19 cellular contexts compared by ENCODE assay signal in the genomic region with DNA sequence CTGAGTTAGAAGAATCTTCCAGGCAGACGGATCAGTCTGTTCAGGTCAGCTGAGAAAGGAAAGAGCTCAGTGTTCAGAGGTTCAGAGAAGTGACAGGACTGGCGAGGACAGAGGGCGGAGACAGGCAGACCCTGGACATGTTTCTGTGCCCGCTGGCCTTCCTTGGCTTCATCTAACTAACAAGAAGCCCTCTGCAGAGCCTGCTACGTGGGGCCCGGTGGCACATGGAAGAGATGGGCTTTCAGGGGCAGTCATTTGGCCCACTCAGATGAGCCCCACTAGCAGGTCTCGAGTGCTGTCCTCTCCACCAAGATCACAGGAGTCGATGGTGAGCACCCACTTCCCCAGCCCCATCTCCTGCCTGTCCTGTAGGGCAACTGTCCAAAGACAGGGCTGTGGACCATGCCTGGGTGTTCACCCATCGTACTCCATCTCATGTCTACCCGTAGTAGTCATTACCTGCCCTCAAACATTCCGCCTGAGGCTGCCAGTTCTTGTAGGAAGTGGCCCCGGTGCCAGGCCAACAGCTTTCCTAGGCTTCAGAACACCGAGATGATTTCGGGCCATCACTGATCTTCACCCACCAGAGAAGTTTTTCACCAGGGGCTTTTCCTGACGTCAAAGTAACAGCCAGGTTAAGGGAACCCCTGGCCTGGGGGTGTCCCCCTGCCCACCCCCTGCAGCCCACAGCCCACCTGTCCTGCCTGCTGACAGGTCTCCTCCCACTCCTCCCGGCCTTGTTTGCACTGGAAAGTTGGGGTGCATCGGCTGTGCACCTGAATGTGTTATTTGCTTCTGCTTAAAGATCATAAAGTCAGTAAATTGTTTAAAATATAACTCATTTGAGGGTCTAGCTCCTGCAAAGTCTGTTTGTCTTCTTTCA. TPM values are rescaled to one million over a fixed set of nuclear protein-coding genes. Genes with fewer than 3 reads are reported as not detected.
"Had no signal": no experiment of that assay in that cellular context is flagged by ENCODE, and none has a peak within 500 bp of the region (broad histone marks: within the 10 kb centered on the region; RNA-seq: fewer than 3 reads in every experiment).

No MANE protein-coding gene starts in this region.

- H3K36me3 Mint-ChIP-seq: activated naive CD4-positive, alpha-beta T cell treated with anti-CD3 and anti-CD28 coated beads, Interleukin-2, amount 50 U/mL, for 72 hours; WTC11 had no signal

- H3K4me3 Mint-ChIP-seq: activated CD8-positive, alpha-beta T cell treated with anti-CD3 and anti-CD28 coated beads, Interleukin-2, amount 10 ng/mL, durations not matched to agents 7 days and 5 days; activated T-cell treated with anti-CD3 and anti-CD28 coated beads, Interleukin-2, amount 50 U/mL, for 4 hours; T-helper 1 cell treated with Interleukin-12 subunit alpha and Interleukin-12 subunit beta and Interleukin-4 antibody, amounts not matched to agents 30 μg/mL and 1 μg/mL, for 36 hours had no signal

- H3K27ac Mint-ChIP-seq: activated CD8-positive, alpha-beta T cell treated with anti-CD3 and anti-CD28 coated beads, Interleukin-2, amount 10 ng/mL, durations not matched to agents 7 days and 5 days; activated naive CD4-positive, alpha-beta T cell treated with anti-CD3 and anti-CD28 coated beads, Interleukin-2, amount 50 U/mL, for 72 hours; T-helper 1 cell treated with Interleukin-12 subunit alpha and Interleukin-12 subunit beta and Interleukin-4 antibody, amounts not matched to agents 30 μg/mL and 1 μg/mL, for 36 hours; WTC11 had no signal

- DNase-seq: activated CD4-positive, alpha-beta T cell treated with anti-CD3 and anti-CD28 coated beads for 48 hours; activated CD4-positive, alpha-beta T cell treated with anti-CD3 and anti-CD28 coated beads, Interleukin-2, amount 50 U/mL, for 4 hours; activated CD4-positive, CD25-positive, alpha-beta regulatory T cell treated with anti-CD3 and anti-CD28 coated beads, Interleukin-2, amount 50 U/mL, for 72 hours; activated CD8-positive, alpha-beta T cell treated with anti-CD3 and anti-CD28 coated beads, Interleukin-2, amount 10 ng/mL, durations not matched to agents 7 days and 5 days; activated effector memory CD4-positive, alpha-beta T cell treated with anti-CD3 and anti-CD28 coated beads, Interleukin-2, amount 50 U/mL, for 16 hours; activated naive CD4-positive, alpha-beta T cell treated with Interleukin-2 at 50 U/mL for 16 hours; activated T-cell treated with anti-CD3 and anti-CD28 coated beads, Interleukin-2, amount 50 U/mL, for 4 hours; amygdala; Kasumi-1; KBM-7; NCI-H1417; NCI-H1930; NCI-H446; NCI-H524; PC-3; SHP77 treated with DMSO at 0.1 percent for 48 hours had no signal

- ATAC-seq: activated CD8-positive, alpha-beta T cell treated with anti-CD3 and anti-CD28 coated beads, Interleukin-2, amount 10 ng/mL, durations not matched to agents 7 days and 5 days; activated naive CD4-positive, alpha-beta T cell treated with anti-CD3 and anti-CD28 coated beads, Interleukin-2, amount 50 U/mL, for 72 hours; activated T-cell treated with anti-CD3 and anti-CD28 coated beads, Interleukin-2, amount 50 U/mL, for 4 hours; PC-3 had no signal

- H3K9me3 Mint-ChIP-seq: activated naive CD4-positive, alpha-beta T cell treated with anti-CD3 and anti-CD28 coated beads, Interleukin-2, amount 50 U/mL, for 72 hours; activated T-cell treated with anti-CD3 and anti-CD28 coated beads, Interleukin-2, amount 50 U/mL, for 4 hours; T-helper 1 cell treated with Interleukin-12 subunit alpha and Interleukin-12 subunit beta and Interleukin-4 antibody, amounts not matched to agents 30 μg/mL and 1 μg/mL, for 36 hours; WTC11 had no signal

RNA-seq across cellular contexts. Expression of a gene that starts 14.0 kb away (rescaled TPM):
- total RNA-seq: activated CD8-positive, alpha-beta T cell treated with anti-CD3 and anti-CD28 coated beads, Interleukin-2, amount 10 ng/mL, durations not matched to agents 7 days and 5 days; activated naive CD4-positive, alpha-beta T cell treated with anti-CD3 and anti-CD28 coated beads, Interleukin-2, amount 50 U/mL, for 72 hours had no signal
